16 cellular contexts compared by ENCODE assay signal in the genomic region with DNA sequence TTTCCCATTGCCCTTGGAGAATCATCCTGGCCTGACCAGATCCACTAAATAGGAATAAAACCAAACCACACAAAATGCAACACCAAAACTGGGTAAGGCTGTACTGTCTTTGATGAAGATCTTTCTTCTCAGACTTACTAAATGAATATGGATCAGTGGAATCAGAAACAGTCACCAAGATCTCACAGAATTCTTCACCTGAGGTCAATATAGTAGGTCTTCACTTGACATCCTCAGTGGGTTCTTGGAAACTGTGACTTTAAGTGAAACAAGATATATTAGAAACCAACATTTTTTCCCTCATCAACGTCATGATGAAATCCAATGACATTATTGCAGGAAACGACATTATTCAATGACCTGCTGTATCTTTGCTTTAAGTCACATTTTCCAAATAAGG.
"Had no signal": no experiment of that assay in that cellular context is flagged by ENCODE, and none has a peak within 500 bp of the region (broad histone marks: within the 10 kb centered on the region; RNA-seq: fewer than 3 reads in every experiment).

No MANE protein-coding gene starts in this region.

- H3K4me3 ChIP-seq: left lung, sigmoid colon, tibial nerve had no signal

- DNase-seq: activated CD4-positive, alpha-beta T cell treated with anti-CD3 and anti-CD28 coated beads for 4 hours; activated gamma-delta T cell treated with Interleukin-2 at 50 U/mL for 16 hours; cerebellar nuclear complex; cortex of kidney; erythroblast; head of caudate nucleus; left lung; occipital lobe; posterior cingulate gyrus; sigmoid colon; stimulated activated CD4-positive, alpha-beta T cell treated with anti-CD3 and anti-CD28 coated beads, Interleukin-4, amount 100 ng/mL, for 24 hours; substantia nigra had no signal

- H3K4me3 Mint-ChIP-seq: mesothelial cell of epicardium; stimulated activated memory B cell treated with anti-CD40 and anti-IgM and Interleukin-4, amounts not matched to agents 10 μg/mL and 1 μg/mL and 100 μg/mL, for 72 hours; WTC11 had no signal

- H3K27ac ChIP-seq: left lung, sigmoid colon, tibial nerve had no signal

- ATAC-seq: left lung; stimulated activated memory B cell treated with anti-CD40 and anti-IgM and Interleukin-4, amounts not matched to agents 10 μg/mL and 1 μg/mL and 100 μg/mL, for 72 hours; WTC11 had no signal

- H3K4me1 ChIP-seq: left lung, sigmoid colon, tibial nerve had no signal

- H3K9me3 Mint-ChIP-seq: stimulated activated memory B cell treated with anti-CD40 and anti-IgM and Interleukin-4, amounts not matched to agents 10 μg/mL and 1 μg/mL and 100 μg/mL, for 72 hours had no signal

- H3K4me1 Mint-ChIP-seq: stimulated activated memory B cell treated with anti-CD40 and anti-IgM and Interleukin-4, amounts not matched to agents 10 μg/mL and 1 μg/mL and 100 μg/mL, for 72 hours had no signal

- H3K27ac Mint-ChIP-seq: mesothelial cell of epicardium; stimulated activated memory B cell treated with anti-CD40 and anti-IgM and Interleukin-4, amounts not matched to agents 10 μg/mL and 1 μg/mL and 100 μg/mL, for 72 hours; WTC11 had no signal

- H3K9me3 ChIP-seq: left lung, sigmoid colon, tibial nerve had no signal

- H3K36me3 Mint-ChIP-seq: mesothelial cell of epicardium; stimulated activated memory B cell treated with anti-CD40 and anti-IgM and Interleukin-4, amounts not matched to agents 10 μg/mL and 1 μg/mL and 100 μg/mL, for 72 hours; WTC11 had no signal

- H3K36me3 ChIP-seq: left lung, sigmoid colon, tibial nerve had no signal

- H3K27me3 ChIP-seq: left lung, sigmoid colon, tibial nerve had no signal
